In genomic region chr20:34709044-34709835, GRCh38 we compare ENCODE assay signal across 8 cellular contexts. TPM values are rescaled to one million over a fixed set of nuclear protein-coding genes. Genes with fewer than 3 reads are reported as not detected.
DNase-seq lines count a peak whose midpoint lies in the region; ATAC-seq and TF ChIP-seq lines count a peak whose summit lies in the region.

No MANE protein-coding gene starts in this region.

- peak overlapping the region; percentile 81 for H3K27ac Mint-ChIP-seq in activated CD4-positive, alpha-beta memory T cell treated with anti-CD3 and anti-CD28 coated beads for 36 hours

- CTCF ChIA-PET in AG04450 (lab: Charles Lee): interaction anchor here (0.6 to 1.8 kb wide), 4 partner anchors 50 to 397 kb away, joined by 3 to 7 read pairs (median 3); no protein-coding TSS in a partner anchor
- CTCF ChIA-PET in activated CD4-positive, alpha-beta memory T cell treated with anti-CD3 and anti-CD28 coated beads for 36 hours (lab: Charles Lee): interaction anchor here (0.5 to 11.3 kb wide), 10 partner anchors 9 to 397 kb away, joined by 3 to 138 read pairs (median 4); partner anchors contain the start of gene MAP1LC3A

- H3K9me3 ChIP-seq in AG04450 (ENCODE audit: control insufficient read depth, insufficient read depth, low read length) (no peaks in the 10 kb centered on the region), lower lobe of right lung (no peaks in the 10 kb centered on the region)

- peak overlapping the region; percentile 60 for H3K4me3 ChIP-seq in AG04450 (ENCODE audit: low read depth, low read length)
- H3K4me3 ChIP-seq in dorsolateral prefrontal cortex: peak overlapping the region; percentile 42 to 82 (median 67)
- H3K4me3 ChIP-seq in lower lobe of right lung: peak overlapping the region; percentile 78

- no peaks in the 10 kb centered on the region for H3K27me3 Mint-ChIP-seq in activated CD4-positive, alpha-beta memory T cell treated with anti-CD3 and anti-CD28 coated beads for 36 hours

- ATAC-seq in GM18861 (IDR thresholded peaks at IDR 0.05; ENCODE audit: unreplicated experiment): peak; percentile 35
- peak; percentile 45 for ATAC-seq in HG03095 (IDR thresholded peaks at IDR 0.05; ENCODE audit: unreplicated experiment)
- peak; percentile 87 to 88 for ATAC-seq in lower lobe of right lung

- H3K27me3 ChIP-seq in AG04450 (ENCODE audit: control insufficient read depth, insufficient read depth, low read length) (no peaks in the 10 kb centered on the region), dorsolateral prefrontal cortex (no peaks in the 10 kb centered on the region), lower lobe of right lung (ENCODE audit: low read depth) (no peaks in the 10 kb centered on the region)

- peak overlapping the region; percentile 73 for H3K27ac ChIP-seq in AG04450 (ENCODE audit: low read depth, low read length)
- H3K27ac ChIP-seq in dorsolateral prefrontal cortex: peak overlapping the region; percentile 61 to 100 (median 89)
- H3K27ac ChIP-seq in lower lobe of right lung: peak overlapping the region; percentile 83

- peaks cover 29% of the 10 kb centered on the region for H3K4me1 ChIP-seq in lower lobe of right lung

- intact Hi-C loops in activated CD4-positive, alpha-beta memory T cell treated with anti-CD3 and anti-CD28 coated beads for 36 hours (cut with micrococcal nuclease): loop anchor here (1.0 to 2.0 kb wide), 6 partner anchors 10 to 406 kb away; partner anchors contain the start of genes AHCY and PIGU
- intact Hi-C loops in dorsolateral prefrontal cortex (cut with DNase I) (loop anchor here (2.0 to 10.0 kb wide), 5 partner anchors 58 to 397 kb away; partner anchors contain the start of gene NCOA6 (in 2 of the 2)), lower lobe of right lung (cut with DNase I) (no loop called here)

- DNase-seq in AG04450 (ENCODE audit: low read depth, low spot score): no peak
- DNase-seq in NCI-H345 (lab: John Stamatoyannopoulos, UW): peak; percentile 86
- DNase-seq in activated CD4-positive, alpha-beta memory T cell treated with anti-CD3 and anti-CD28 coated beads for 36 hours: peak; percentile 87
- peak in 8 of 10 donors; percentile 40 to 85 (median 74) for DNase-seq in dorsolateral prefrontal cortex
- peak; percentile 92 for DNase-seq in lower lobe of right lung
- DNase-seq in stimulated activated CD4-positive, alpha-beta T cell treated with anti-CD3 and anti-CD28 coated beads, TNF-alpha, amount 100 ng/mL, for 4 hours (ENCODE audit: low read depth in 3 of 3): peak; percentile 53 to 81 (median 65)

- H3K36me3 Mint-ChIP-seq in activated CD4-positive, alpha-beta memory T cell treated with anti-CD3 and anti-CD28 coated beads for 36 hours: no peaks in the 10 kb centered on the region

- H3K4me3 Mint-ChIP-seq in activated CD4-positive, alpha-beta memory T cell treated with anti-CD3 and anti-CD28 coated beads for 36 hours: peak overlapping the region; percentile 78

- POLR2A ChIA-PET in AG04450 (lab: Yijun Ruan, JAX): no interaction called here
- POLR2A ChIA-PET in activated CD4-positive, alpha-beta memory T cell treated with anti-CD3 and anti-CD28 coated beads for 36 hours (lab: Charles Lee): no interaction called here

- no peaks in the 10 kb centered on the region for H3K9me3 Mint-ChIP-seq in activated CD4-positive, alpha-beta memory T cell treated with anti-CD3 and anti-CD28 coated beads for 36 hours

- peaks cover 25% of the 10 kb centered on the region for H3K4me1 Mint-ChIP-seq in activated CD4-positive, alpha-beta memory T cell treated with anti-CD3 and anti-CD28 coated beads for 36 hours (ENCODE audit: low read depth)

- no peak for TF ChIP-seq CTCF in AG04450 (IDR thresholded peaks at IDR 0.05; ENCODE audit: low read depth, low read length)
- TF ChIP-seq CTCF in dorsolateral prefrontal cortex (IDR thresholded peaks at IDR 0.05 in 54 of 56, conservative IDR thresholded peaks at IDR 0.05 in 2 of 56; ENCODE audit: low read depth in 1 of 56, partially characterized antibody in 56 of 56): no peak
- TF ChIP-seq CTCF in lower lobe of right lung (IDR thresholded peaks at IDR 0.05): no peak

- peaks cover 19% of the 10 kb centered on the region for H3K36me3 ChIP-seq in lower lobe of right lung

RNA-seq across cellular contexts. Expression of gene TP53INP2, which starts 5.1 kb away (rescaled TPM):
- 5.9 and 8.6 TPM in 2 replicates for polyA plus RNA-seq in AG04450 (2011; rRNA removed)
- 8.9 and 10.2 TPM in 2 replicates for polyA minus RNA-seq in AG04450 (2011; rRNA and poly(A)+ RNA removed)
- total RNA-seq in activated CD4-positive, alpha-beta memory T cell treated with anti-CD3 and anti-CD28 coated beads for 36 hours: 1 to 10 TPM; 2.3 to 2.5 TPM
- total RNA-seq in dorsolateral prefrontal cortex (100 to 1,000 TPM in 68 of 120 experiments, 10 to 100 TPM in 52; 27.3 to 337 (median 106) TPM), lower lobe of right lung (13.6 TPM)

RNA-seq across cellular contexts. Expression of gene PIGU, which starts 32.3 kb away (rescaled TPM):
- 42.2 and 54.8 TPM in 2 replicates for polyA plus RNA-seq in AG04450 (2011; rRNA removed)
- polyA minus RNA-seq in AG04450 (2011; rRNA and poly(A)+ RNA removed): 32.6 and 34.4 TPM in 2 replicates
- 10 to 100 TPM; 19.0 to 21.3 TPM for total RNA-seq in activated CD4-positive, alpha-beta memory T cell treated with anti-CD3 and anti-CD28 coated beads for 36 hours
- total RNA-seq in dorsolateral prefrontal cortex: 10 to 100 TPM; 15.5 to 38.4 (median 22.8) TPM
- total RNA-seq in lower lobe of right lung: 13.8 TPM

Comparison
In these comparisons a context has a peak if more than half of its experiments do, and no peak if none do; other contexts are left out.
1. ATAC-seq: peak in every context shown above with its lines; median percentile 88 in lower lobe of right lung; 45 in HG03095; 35 in GM18861.